ENCODE assay signal across 7 cellular contexts in genomic region chr1:32199043-32199716, GRCh38. TPM values are rescaled to one million over a fixed set of nuclear protein-coding genes. Genes with fewer than 3 reads are reported as not detected.
DNase-seq lines count a peak whose midpoint lies in the region; TF ChIP-seq lines count a peak whose summit lies in the region.
"Had no signal": no experiment of that assay in that cellular context is flagged by ENCODE, and none has a peak within 500 bp of the region (broad histone marks: within the 10 kb centered on the region; RNA-seq: fewer than 3 reads in every experiment).

No MANE protein-coding gene starts in this region.

- POLR2A ChIA-PET in activated CD4-positive, alpha-beta T cell treated with anti-CD3 and anti-CD28 coated beads, Interleukin-2, amount 10 ng/mL, durations not matched to agents 7 days and 5 days (lab: Charles Lee): no interaction called here

- no peak for DNase-seq in activated CD4-positive, alpha-beta T cell treated with anti-CD3 and anti-CD28 coated beads, Interleukin-2, amount 10 ng/mL, durations not matched to agents 7 days and 5 days
- no peak for DNase-seq in activated CD4-positive, alpha-beta T cell treated with anti-CD3 and anti-CD28 coated beads for 1 hour
- DNase-seq in esophagus squamous epithelium (lab: John Stamatoyannopoulos, UW) (no peak), MG63 (no peak), epidermal melanocyte (ENCODE audit: insufficient read length, low spot score) (no peak)
- DNase-seq: KG1 had no signal

- H3K9me3 Mint-ChIP-seq in activated CD4-positive, alpha-beta T cell treated with anti-CD3 and anti-CD28 coated beads, Interleukin-2, amount 10 ng/mL, durations not matched to agents 7 days and 5 days: no peaks in the 10 kb centered on the region

- CTCF ChIA-PET in activated CD4-positive, alpha-beta T cell treated with anti-CD3 and anti-CD28 coated beads, Interleukin-2, amount 10 ng/mL, durations not matched to agents 7 days and 5 days (lab: Charles Lee): interaction anchor here (0.6 to 2.2 kb wide), 5 partner anchors 10 to 153 kb away, joined by 3 to 9 read pairs (median 5); no protein-coding TSS in a partner anchor

- peak overlapping the region; percentile 88 for H3K27ac Mint-ChIP-seq in activated CD4-positive, alpha-beta T cell treated with anti-CD3 and anti-CD28 coated beads, Interleukin-2, amount 10 ng/mL, durations not matched to agents 7 days and 5 days

- H3K27ac ChIP-seq in esophagus squamous epithelium (peak overlapping the region in 3 of 4 donors; percentile 83 to 91 (median 87)), stomach smooth muscle (ENCODE audit: low read length) (peak overlapping the region; percentile 83)

- no peak for TF ChIP-seq POLR2A in esophagus squamous epithelium (IDR thresholded peaks at IDR 0.05)

- H3K4me3 Mint-ChIP-seq in activated CD4-positive, alpha-beta T cell treated with anti-CD3 and anti-CD28 coated beads, Interleukin-2, amount 10 ng/mL, durations not matched to agents 7 days and 5 days: no peak overlapping the region

- no peak overlapping the region for H3K4me3 ChIP-seq in esophagus squamous epithelium
- peak overlapping the region in 1 of 2 donors; percentile 91 for H3K4me3 ChIP-seq in stomach smooth muscle (ENCODE audit: low read length in 2 of 2)
- H3K4me3 ChIP-seq in MG63: no peak overlapping the region

- H3K4me1 ChIP-seq in esophagus squamous epithelium (peaks cover 7 to 40% (median 24%) of the 10 kb centered on the region in 3 donors), stomach smooth muscle (ENCODE audit: control insufficient read depth, insufficient read depth, low read length) (peaks cover 29% of the 10 kb centered on the region)

- no CpG with 5 or more reads among the region's 4 CpGs for WGBS in esophagus squamous epithelium, 2 donors

- H3K36me3 ChIP-seq in esophagus squamous epithelium: peaks cover 21 to 43% (median 27%) of the 10 kb centered on the region in 3 donors
- H3K36me3 ChIP-seq in stomach smooth muscle (ENCODE audit: control insufficient read depth in 2 of 2, insufficient read depth in 2 of 2, low read length in 2 of 2): peaks cover 29 to 42% of the 10 kb centered on the region in 2 donors
- peaks cover 35% of the 10 kb centered on the region for H3K36me3 ChIP-seq in MG63

- peaks cover 55% of the 10 kb centered on the region for H3K36me3 Mint-ChIP-seq in activated CD4-positive, alpha-beta T cell treated with anti-CD3 and anti-CD28 coated beads, Interleukin-2, amount 10 ng/mL, durations not matched to agents 7 days and 5 days (ENCODE audit: low read depth)

- H3K27me3 ChIP-seq in esophagus squamous epithelium (no peaks in the 10 kb centered on the region), stomach smooth muscle (ENCODE audit: control insufficient read depth in 1 of 2, insufficient read depth in 2 of 2, low read length in 2 of 2) (no peaks in the 10 kb centered on the region), MG63 (no peaks in the 10 kb centered on the region)

- H3K9ac ChIP-seq in stomach smooth muscle (ENCODE audit: low read length in 2 of 2): peak overlapping the region in 1 of 2 donors; percentile 84

- no peaks in the 10 kb centered on the region for H3K27me3 Mint-ChIP-seq in activated CD4-positive, alpha-beta T cell treated with anti-CD3 and anti-CD28 coated beads, Interleukin-2, amount 10 ng/mL, durations not matched to agents 7 days and 5 days

- no peak for TF ChIP-seq CTCF in esophagus squamous epithelium (IDR thresholded peaks at IDR 0.05)

- intact Hi-C loops in esophagus squamous epithelium (cut with DNase I): no loop called here

- no peaks in the 10 kb centered on the region for H3K9me3 ChIP-seq in esophagus squamous epithelium
- H3K9me3 ChIP-seq in stomach smooth muscle (ENCODE audit: control insufficient read depth in 2 of 2, low read length in 2 of 2): no peaks in the 10 kb centered on the region
- no peaks in the 10 kb centered on the region for H3K9me3 ChIP-seq in MG63

- H3K4me1 Mint-ChIP-seq in activated CD4-positive, alpha-beta T cell treated with anti-CD3 and anti-CD28 coated beads, Interleukin-2, amount 10 ng/mL, durations not matched to agents 7 days and 5 days: peaks cover 81% of the 10 kb centered on the region

RNA-seq across cellular contexts. Expression of gene CCDC28B, which starts 1.2 kb away (rescaled TPM):
- 10 to 100 TPM; 33.4 to 36.6 TPM for total RNA-seq in activated CD4-positive, alpha-beta T cell treated with anti-CD3 and anti-CD28 coated beads, Interleukin-2, amount 10 ng/mL, durations not matched to agents 7 days and 5 days
- total RNA-seq in esophagus squamous epithelium: 1 to 10 TPM in 3 of 4 donors, under 1 TPM in 1; 0.88 to 2.9 (median 1.6) TPM
- 1.5 TPM in 1 of 2 replicates, not detected in the other for total RNA-seq in MG63 (2014; rRNA removed; shearing (Covaris generic); ENCODE audit: low replicate concordance)

RNA-seq across cellular contexts. Expression of gene IQCC, which starts 6.3 kb away (rescaled TPM):
- 1 to 10 TPM; 4.8 to 5.0 TPM for total RNA-seq in activated CD4-positive, alpha-beta T cell treated with anti-CD3 and anti-CD28 coated beads, Interleukin-2, amount 10 ng/mL, durations not matched to agents 7 days and 5 days
- 1 to 10 TPM in 2 of 4 donors, under 1 TPM in 2; 0.66 to 2.0 (median 1.1) TPM for total RNA-seq in esophagus squamous epithelium
- 1.4 and 3.8 TPM in 2 replicates for total RNA-seq in MG63 (2014; rRNA removed; shearing (Covaris generic); ENCODE audit: low replicate concordance)

RNA-seq across cellular contexts. Expression of gene DCDC2B, which starts 9.7 kb away (rescaled TPM):
- under 1 TPM; 0.10 TPM for total RNA-seq in activated CD4-positive, alpha-beta T cell treated with anti-CD3 and anti-CD28 coated beads, Interleukin-2, amount 10 ng/mL, durations not matched to agents 7 days and 5 days
- total RNA-seq in esophagus squamous epithelium: not detected
- total RNA-seq in MG63 (2014; rRNA removed; shearing (Covaris generic); ENCODE audit: low replicate concordance): not detected in 2 replicates

RNA-seq across cellular contexts. Expression of gene TXLNA, which starts 19.7 kb away (rescaled TPM):
- 10 to 100 TPM; 64.1 to 65.8 TPM for total RNA-seq in activated CD4-positive, alpha-beta T cell treated with anti-CD3 and anti-CD28 coated beads, Interleukin-2, amount 10 ng/mL, durations not matched to agents 7 days and 5 days
- total RNA-seq in esophagus squamous epithelium: 10 to 100 TPM; 34.5 to 54.0 (median 40.7) TPM
- total RNA-seq in MG63 (2014; rRNA removed; shearing (Covaris generic); ENCODE audit: low replicate concordance): 78.6 and 87.6 TPM in 2 replicates

RNA-seq across cellular contexts. Expression of gene TMEM234, which starts 23.0 kb away (rescaled TPM):
- 10 to 100 TPM; 13.2 to 15.0 TPM for total RNA-seq in activated CD4-positive, alpha-beta T cell treated with anti-CD3 and anti-CD28 coated beads, Interleukin-2, amount 10 ng/mL, durations not matched to agents 7 days and 5 days
- total RNA-seq in esophagus squamous epithelium: 10 to 100 TPM in 2 of 4 donors, 1 to 10 TPM in 2; 6.4 to 11.1 (median 9.4) TPM
- 12.2 and 14.5 TPM in 2 replicates for total RNA-seq in MG63 (2014; rRNA removed; shearing (Covaris generic); ENCODE audit: low replicate concordance)

Comparison
In these comparisons a context has a peak if more than half of its experiments do, and no peak if none do; other contexts are left out.
1. RNA of gene CCDC28B, which starts 1.2 kb away (total RNA-seq): 33.4 to 36.6 TPM in activated CD4-positive, alpha-beta T cell treated with anti-CD3 and anti-CD28 coated beads, Interleukin-2, amount 10 ng/mL, durations not matched to agents 7 days and 5 days; 0.88 to 2.9 TPM in esophagus squamous epithelium and 1.5 TPM in MG63; every median in the first group is over 4 times any median in the second.